Comparison of ENCODE assay signal across 10 cellular contexts in the genomic region with DNA sequence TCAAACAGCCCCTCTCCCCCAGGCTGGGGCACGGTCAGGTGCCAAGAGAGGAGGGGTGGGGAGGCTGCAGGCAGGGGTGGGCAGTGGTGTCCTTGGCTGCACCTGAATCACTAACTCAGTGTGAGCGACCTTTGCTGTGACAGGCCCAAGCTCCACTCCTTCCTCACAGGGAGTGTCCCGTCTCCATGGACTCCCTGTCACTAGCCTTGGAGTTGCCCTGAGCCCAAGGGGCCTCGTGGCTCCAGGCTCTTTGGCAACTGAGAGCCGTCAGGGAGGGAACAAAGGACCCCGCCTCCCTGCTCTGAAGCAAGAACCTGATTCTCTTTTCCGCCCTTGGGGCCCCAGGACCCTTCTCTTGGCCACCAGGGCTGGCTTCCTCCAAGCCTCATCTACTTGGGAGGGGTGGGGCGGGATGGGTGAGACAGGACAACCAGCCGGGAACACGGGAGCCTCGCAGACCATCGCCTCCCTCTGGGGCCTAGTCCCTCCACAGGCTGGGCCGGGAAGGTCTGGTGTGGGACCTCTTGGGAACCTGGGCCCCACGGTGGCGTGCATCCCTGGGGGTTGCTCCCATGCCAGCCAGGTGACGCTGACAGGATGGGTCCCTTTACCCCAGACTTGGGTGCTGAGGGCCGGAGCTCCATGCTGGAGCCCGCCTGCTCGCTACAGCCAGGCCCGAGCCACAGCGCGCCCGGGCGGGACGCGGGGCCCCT. TPM values are rescaled to one million over a fixed set of nuclear protein-coding genes. Genes with fewer than 3 reads are reported as not detected.
DNase-seq lines count a peak whose midpoint lies in the region; ATAC-seq, FAIRE-seq and TF ChIP-seq lines count a peak whose summit lies in the region.
"Had no signal": no experiment of that assay in that cellular context is flagged by ENCODE, and none has a peak within 500 bp of the region (broad histone marks: within the 10 kb centered on the region; RNA-seq: fewer than 3 reads in every experiment).

No MANE protein-coding gene starts in this region.

- DNase-seq in stimulated activated naive CD8-positive, alpha-beta T cell treated with anti-CD3 and anti-CD28 coated beads, Interleukin-15, amount 100 ng/mL, for 72 hours = peak in 1 of 2 donors; percentile 33
- no peak for DNase-seq in stimulated activated naive CD8-positive, alpha-beta T cell treated with anti-CD3 and anti-CD28 coated beads, Interleukin-15, Interleukin-2, amounts not matched to agents 100 U/mL and 50 U/mL, for 24 hours
- no peak for DNase-seq in bronchial epithelial cell (ENCODE audit: low read depth)
- no peak for DNase-seq in NCI-H1694 treated with DMSO at 0.1 percent for 48 hours (lab: John Stamatoyannopoulos, UW)
- DNase-seq in NCI-H524 treated with DMSO at 0.1 percent for 48 hours (lab: John Stamatoyannopoulos, UW) = no peak
- DNase-seq: brain microvascular endothelial cell had no signal

- FAIRE-seq in bronchial epithelial cell (lab: Jason Lieb, UNC) = no peak

- peak; percentile 1 for ATAC-seq in stimulated activated naive CD8-positive, alpha-beta T cell treated with anti-CD3 and anti-CD28 coated beads, Interleukin-15, amount 100 ng/mL, for 72 hours
- ATAC-seq in stimulated activated naive CD8-positive, alpha-beta T cell treated with anti-CD3 and anti-CD28 coated beads, Interleukin-15, Interleukin-2, amounts not matched to agents 100 U/mL and 50 U/mL, for 24 hours = no peak
- no peak for ATAC-seq in HG02610 (IDR thresholded peaks at IDR 0.05; ENCODE audit: unreplicated experiment)
- no peak for ATAC-seq in GM18858 (IDR thresholded peaks at IDR 0.05; ENCODE audit: unreplicated experiment)

- H3K27me3 Mint-ChIP-seq in stimulated activated naive CD8-positive, alpha-beta T cell treated with anti-CD3 and anti-CD28 coated beads, Interleukin-15, amount 100 ng/mL, for 72 hours = no peaks in the 10 kb centered on the region

- H3K4me3 Mint-ChIP-seq in stimulated activated naive CD8-positive, alpha-beta T cell treated with anti-CD3 and anti-CD28 coated beads, Interleukin-15, amount 100 ng/mL, for 72 hours = peak overlapping the region in 1 of 2 donors; percentile 24

- H3K4me1 Mint-ChIP-seq in stimulated activated naive CD8-positive, alpha-beta T cell treated with anti-CD3 and anti-CD28 coated beads, Interleukin-15, amount 100 ng/mL, for 72 hours = peaks cover 16% of the 10 kb centered on the region

- no peaks in the 10 kb centered on the region for H3K9me3 ChIP-seq in muscle layer of duodenum (ENCODE audit: control insufficient read depth in 1 of 2, low read length in 2 of 2)
- H3K9me3 ChIP-seq: HAP-1 had no signal

- H3K9me3 Mint-ChIP-seq in stimulated activated naive CD8-positive, alpha-beta T cell treated with anti-CD3 and anti-CD28 coated beads, Interleukin-15, amount 100 ng/mL, for 72 hours = no peaks in the 10 kb centered on the region

- H3K4me1 ChIP-seq in muscle layer of duodenum (ENCODE audit: control insufficient read depth in 1 of 2, insufficient read depth in 2 of 2, low read length in 2 of 2) = peaks cover 0 to 34% of the 10 kb centered on the region in 2 donors
- H3K4me1 ChIP-seq: HAP-1 had no signal

- no peak overlapping the region for H3K27ac Mint-ChIP-seq in stimulated activated naive CD8-positive, alpha-beta T cell treated with anti-CD3 and anti-CD28 coated beads, Interleukin-15, amount 100 ng/mL, for 72 hours

- H3K4me3 ChIP-seq in bronchial epithelial cell (ENCODE audit: low read depth, low read length) = peak overlapping the region; percentile 64
- H3K4me3 ChIP-seq in muscle layer of duodenum (ENCODE audit: low read depth in 1 of 2, low read length in 2 of 2) = peak overlapping the region; percentile 60 to 79

- H3K27me3 ChIP-seq in bronchial epithelial cell (ENCODE audit: control insufficient read depth, insufficient read depth, low read length) = no peaks in the 10 kb centered on the region
- no peaks in the 10 kb centered on the region for H3K27me3 ChIP-seq in muscle layer of duodenum (ENCODE audit: low read depth, low read length)
- H3K27me3 ChIP-seq: brain microvascular endothelial cell had no signal

- TF ChIP-seq CTCF in bronchial epithelial cell (IDR thresholded peaks at IDR 0.05; ENCODE audit: insufficient read depth, low read length, severe bottlenecking) = no peak

- H3K36me3 ChIP-seq in bronchial epithelial cell (ENCODE audit: control insufficient read depth, insufficient read depth, low read length) = peaks cover 10% of the 10 kb centered on the region
- peaks cover 0 to 11% of the 10 kb centered on the region in 2 donors for H3K36me3 ChIP-seq in muscle layer of duodenum (ENCODE audit: control insufficient read depth in 1 of 2, insufficient read depth in 2 of 2, low read length in 2 of 2)
- H3K36me3 ChIP-seq: HAP-1 had no signal

- H3K27ac ChIP-seq in muscle layer of duodenum (ENCODE audit: low read length) = no peak overlapping the region
- H3K27ac ChIP-seq: brain microvascular endothelial cell had no signal

RNA-seq across cellular contexts. Expression of a gene that starts 0.9 kb away (rescaled TPM):
- total RNA-seq in bronchial epithelial cell = 18.2 and 34.3 TPM in 2 replicates

RNA-seq across cellular contexts. Expression of a gene that starts 29.9 kb away (rescaled TPM):
- 85.0 and 95.6 TPM in 2 replicates for total RNA-seq in bronchial epithelial cell

RNA-seq across cellular contexts. Expression of a gene that starts 33.7 kb away (rescaled TPM):
- total RNA-seq in bronchial epithelial cell = 26.2 and 26.6 TPM in 2 replicates
